In genomic region chr12:85448548-85449139, GRCh38 we compare ENCODE assay signal across 10 cellular contexts.
A peak's percentile ranks its signal among the peaks of the same experiment; 100 is the strongest.
DNase-seq lines count a peak whose midpoint lies in the region; ATAC-seq, FAIRE-seq and TF ChIP-seq lines count a peak whose summit lies in the region.
"Had no signal": no experiment of that assay in that cellular context is flagged by ENCODE, and none has a peak within 500 bp of the region (broad histone marks: within the 10 kb centered on the region; RNA-seq: fewer than 3 reads in every experiment).

No MANE protein-coding gene starts in this region.

- peak; percentile 18 to 49 (median 42) for TF ChIP-seq CTCF in right lobe of liver (IDR thresholded peaks at IDR 0.05)
- TF ChIP-seq CTCF in sigmoid colon (IDR thresholded peaks at IDR 0.05): peak in 1 of 4 experiments; percentile 17

- H3K4me3 ChIP-seq in right lobe of liver (no peak overlapping the region), sigmoid colon (no peak overlapping the region)
- H3K4me3 ChIP-seq: spleen had no signal

- peak; percentile 43 for DNase-seq in ELR (ENCODE audit: low read depth)
- no peak for DNase-seq in right lobe of liver
- DNase-seq in sigmoid colon: no peak
- no peak for DNase-seq in 8988T
- DNase-seq: activated naive CD8-positive, alpha-beta T cell treated with anti-CD3 and anti-CD28 coated beads, Interleukin-2, amount 10 ng/mL, durations not matched to agents 7 days and 5 days; spleen had no signal

- H3K27me3 ChIP-seq in right lobe of liver (no peaks in the 10 kb centered on the region), sigmoid colon (no peaks in the 10 kb centered on the region)
- H3K27me3 ChIP-seq: spleen had no signal

- H3K9me3 ChIP-seq in right lobe of liver: no peaks in the 10 kb centered on the region
- peaks cover 0 to 1% (median 0%) of the 10 kb centered on the region in 4 donors for H3K9me3 ChIP-seq in sigmoid colon
- H3K9me3 ChIP-seq: spleen had no signal

- TF ChIP-seq POLR2A in right lobe of liver (IDR thresholded peaks at IDR 0.05) (no peak), sigmoid colon (IDR thresholded peaks at IDR 0.05) (no peak)

- no peaks in the 10 kb centered on the region for H3K4me1 ChIP-seq in right lobe of liver
- no peaks in the 10 kb centered on the region for H3K4me1 ChIP-seq in sigmoid colon
- H3K4me1 ChIP-seq: spleen had no signal

- peak; percentile 83 for FAIRE-seq in TTC549 (lab: Jason Lieb, UNC)

- intact Hi-C loops in right lobe of liver (cut with DNase I) (no loop called here), sigmoid colon (cut with DNase I) (no loop called here)

- 29% methylated on average over 4 of the region's 4 CpGs for WGBS in right lobe of liver (ENCODE audit: insufficient coverage, low coverage, low lambda C conversion rate, missing lambda C conversion rate)
- 26 to 44% methylated on average over 4 of the region's 4 CpGs for WGBS in sigmoid colon, 2 donors

- ATAC-seq in HG03354 (IDR thresholded peaks at IDR 0.05; ENCODE audit: poor library complexity, severe bottlenecking, unreplicated experiment) (peak; percentile 54), right lobe of liver (peak in 1 of 4 donors; percentile 35), GM21576 (IDR thresholded peaks at IDR 0.05; ENCODE audit: unreplicated experiment) (no peak), HG03520 (IDR thresholded peaks at IDR 0.05; ENCODE audit: unreplicated experiment) (no peak)

- H3K27ac ChIP-seq in right lobe of liver: no peak overlapping the region
- H3K27ac ChIP-seq in sigmoid colon: no peak overlapping the region
- H3K27ac ChIP-seq: spleen had no signal

- H3K36me3 ChIP-seq in right lobe of liver (no peaks in the 10 kb centered on the region), sigmoid colon (no peaks in the 10 kb centered on the region)
- H3K36me3 ChIP-seq: spleen had no signal

- no peak for TF ChIP-seq EP300 in sigmoid colon (IDR thresholded peaks at IDR 0.05)
